12 cellular contexts compared by ENCODE assay signal in the genomic region with DNA sequence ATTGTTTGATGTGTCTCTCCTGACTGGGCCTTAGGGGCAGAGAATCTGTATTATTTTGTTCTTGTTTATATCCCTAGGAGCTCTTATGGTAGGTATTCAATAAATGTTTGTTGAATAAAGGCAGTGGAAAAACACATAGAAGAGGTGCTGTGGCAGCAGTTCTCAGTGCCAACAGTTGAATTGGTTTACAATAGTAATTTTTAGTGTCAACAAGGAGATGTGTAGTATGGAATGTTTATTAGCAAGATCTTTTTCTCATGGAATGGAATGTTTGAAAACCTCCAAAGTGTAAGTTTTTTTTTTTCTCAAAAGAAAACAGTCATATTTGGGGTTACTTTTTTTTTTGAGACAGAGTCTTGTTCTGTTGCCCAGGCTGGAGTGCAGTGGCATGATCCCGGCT. TPM values are rescaled to one million over a fixed set of nuclear protein-coding genes. Genes with fewer than 3 reads are reported as not detected.
A peak's percentile ranks its signal among the peaks of the same experiment; 100 is the strongest.
DNase-seq lines count a peak whose midpoint lies in the region; ATAC-seq, FAIRE-seq and TF ChIP-seq lines count a peak whose summit lies in the region.
"Had no signal": no experiment of that assay in that cellular context is flagged by ENCODE, and none has a peak within 500 bp of the region (broad histone marks: within the 10 kb centered on the region; RNA-seq: fewer than 3 reads in every experiment).

No MANE protein-coding gene starts in this region.

- H3K79me2 ChIP-seq in astrocyte (ENCODE audit: insufficient read depth, low read length): peaks cover 92% of the 10 kb centered on the region

- no peak overlapping the region for H3K14ac ChIP-seq in mesenchymal stem cell (ENCODE audit: low read length in 2 of 2)

- H3K4me2 ChIP-seq in astrocyte (ENCODE audit: low read length): no peak overlapping the region
- H3K4me2 ChIP-seq in mesenchymal stem cell (ENCODE audit: low read length, poor library complexity, severe bottlenecking): no peak overlapping the region

- no peaks in the 10 kb centered on the region for H3K9me3 Mint-ChIP-seq in astrocyte (ENCODE audit: unreplicated experiment)

- H3K9me3 ChIP-seq in right cardiac atrium (ENCODE audit: control insufficient read depth, low read length) (no peaks in the 10 kb centered on the region), astrocyte (ENCODE audit: insufficient read depth, low read depth, low read length) (no peaks in the 10 kb centered on the region), mesenchymal stem cell (ENCODE audit: control insufficient read depth, low read length) (no peaks in the 10 kb centered on the region)
- H3K9me3 ChIP-seq: right lobe of liver, vagina had no signal

- ATAC-seq in right cardiac atrium (no peak), HG03175 (IDR thresholded peaks at IDR 0.05; ENCODE audit: unreplicated experiment) (no peak)

- TF ChIP-seq CTCF in astrocyte (IDR thresholded peaks at IDR 0.05; ENCODE audit: insufficient read depth, low read depth, low read length): no peak

- H3K36me3 Mint-ChIP-seq in astrocyte (ENCODE audit: low read depth, unreplicated experiment): peaks cover under 1% of the 10 kb centered on the region

- H3K27me3 ChIP-seq in right cardiac atrium (ENCODE audit: control insufficient read depth, insufficient read depth) (no peaks in the 10 kb centered on the region), astrocyte (ENCODE audit: insufficient read depth, low read length) (no peaks in the 10 kb centered on the region), mesenchymal stem cell (ENCODE audit: control insufficient read depth in 1 of 2, insufficient read depth in 1 of 2, low read length in 2 of 2) (no peaks in the 10 kb centered on the region)
- H3K27me3 ChIP-seq: right lobe of liver, vagina had no signal

- no peak for DNase-seq in right cardiac atrium
- no peak for DNase-seq in cardiac septum (ENCODE audit: low spot score)
- DNase-seq in astrocyte (ENCODE audit: low read depth): peak; percentile 9
- peak; percentile 28 for DNase-seq in mesenchymal stem cell
- DNase-seq in DMS53 (lab: John Stamatoyannopoulos, UW): no peak
- no peak for DNase-seq in NCI-H146 treated with DMSO at 0.1 percent for 48 hours (lab: John Stamatoyannopoulos, UW; ENCODE audit: unreplicated experiment)
- no peak for DNase-seq in 8988T
- DNase-seq: NCI-H1930, right lobe of liver had no signal

- no peak overlapping the region for H2AFZ ChIP-seq in astrocyte (ENCODE audit: low read depth, low read length)
- no peak overlapping the region for H2AFZ ChIP-seq in mesenchymal stem cell (ENCODE audit: low read depth, low read length)

- no peak overlapping the region for H3K27ac ChIP-seq in right cardiac atrium (ENCODE audit: low read length)
- H3K27ac ChIP-seq in astrocyte (ENCODE audit: low read depth, low read length): no peak overlapping the region
- H3K27ac ChIP-seq in mesenchymal stem cell (ENCODE audit: low read length, poor library complexity, severe bottlenecking): no peak overlapping the region
- H3K27ac ChIP-seq: epithelial cell of prostate, right lobe of liver, vagina had no signal

- H3K27me3 Mint-ChIP-seq in astrocyte (ENCODE audit: low read depth, unreplicated experiment): no peaks in the 10 kb centered on the region

- WGBS in right cardiac atrium: 85% methylated on average over 1 of the region's 1 CpG
- WGBS in mesenchymal stem cell: 96% methylated on average over 1 of the region's 1 CpG

- H3K4me1 ChIP-seq in right cardiac atrium (ENCODE audit: control insufficient read depth, insufficient read depth, low read length): peaks cover 3% of the 10 kb centered on the region
- no peaks in the 10 kb centered on the region for H3K4me1 ChIP-seq in astrocyte (ENCODE audit: insufficient read depth, low read length)
- peaks cover 2% of the 10 kb centered on the region for H3K4me1 ChIP-seq in mesenchymal stem cell (ENCODE audit: control insufficient read depth, insufficient read depth, low read depth, low read length)

- H3K9ac ChIP-seq in astrocyte (ENCODE audit: low read length) (no peak overlapping the region), mesenchymal stem cell (ENCODE audit: low read length) (peak overlapping the region; percentile 85)

- H2BK15ac ChIP-seq in mesenchymal stem cell (ENCODE audit: low read depth, poor library complexity, severe bottlenecking): no peak overlapping the region

- FAIRE-seq in astrocyte (lab: Jason Lieb, UNC): no peak

- no peak overlapping the region for H2BK12ac ChIP-seq in mesenchymal stem cell (ENCODE audit: low read length in 2 of 2)

- H3K36me3 ChIP-seq in astrocyte (ENCODE audit: insufficient read depth, low read length) (peaks cover 3% of the 10 kb centered on the region), mesenchymal stem cell (ENCODE audit: control insufficient read depth in 1 of 2, insufficient read depth in 2 of 2, low read depth in 1 of 2, low read length in 2 of 2) (peaks cover 7 to 10% of the 10 kb centered on the region in 2 experiments)
- H3K36me3 ChIP-seq: right lobe of liver, vagina had no signal

- no peak overlapping the region for H3K18ac ChIP-seq in mesenchymal stem cell (ENCODE audit: low read depth in 1 of 2, low read length in 2 of 2)

- H3K4me3 Mint-ChIP-seq in astrocyte (ENCODE audit: unreplicated experiment): no peak overlapping the region

- H2AK5ac ChIP-seq in mesenchymal stem cell (ENCODE audit: low read length, severe bottlenecking): no peak overlapping the region

- intact Hi-C loops in right cardiac atrium (cut with DNase I) (no loop called here), cardiac septum (cut with DNase I) (no loop called here)

- H3K79me1 ChIP-seq in mesenchymal stem cell (replicated peaks; ENCODE audit: low read length, poor library complexity, severe bottlenecking): peaks cover 12% of the 10 kb centered on the region

- no peak overlapping the region for H3K23ac ChIP-seq in mesenchymal stem cell (ENCODE audit: low read length in 2 of 2)

- H3K4me1 Mint-ChIP-seq in astrocyte (ENCODE audit: low read depth, unreplicated experiment): peaks cover 29% of the 10 kb centered on the region

- no peak overlapping the region for H4K91ac ChIP-seq in mesenchymal stem cell (ENCODE audit: low read length)

- H4K20me1 ChIP-seq in astrocyte (ENCODE audit: insufficient read depth, low read length): peaks cover 72% of the 10 kb centered on the region

- no peak overlapping the region for H3K27ac Mint-ChIP-seq in astrocyte (ENCODE audit: unreplicated experiment)

- no peak overlapping the region for H3K4ac ChIP-seq in mesenchymal stem cell (ENCODE audit: low read depth in 1 of 2, low read length in 2 of 2)

- H2BK120ac ChIP-seq in mesenchymal stem cell (ENCODE audit: low read depth, low read length): no peak overlapping the region

- no peak overlapping the region for H2BK5ac ChIP-seq in mesenchymal stem cell (ENCODE audit: low read depth, low read length, poor library complexity, severe bottlenecking)

- H3K4me3 ChIP-seq in right cardiac atrium (ENCODE audit: low read length): peak overlapping the region; percentile 38
- H3K4me3 ChIP-seq in astrocyte (ENCODE audit: insufficient read depth, low read depth, low read length): no peak overlapping the region
- H3K4me3 ChIP-seq in mesenchymal stem cell (ENCODE audit: insufficient read depth in 1 of 2, low read depth in 1 of 2, low read length in 2 of 2): peak overlapping the region in 1 of 2 experiments; percentile 69
- H3K4me3 ChIP-seq: right lobe of liver, vagina had no signal

- H4K8ac ChIP-seq in mesenchymal stem cell (ENCODE audit: low read length): no peak overlapping the region

RNA-seq across cellular contexts. Expression of gene ASXL1, which starts 28.0 kb away (rescaled TPM):
- 10 to 100 TPM; 34.1 to 51.3 (median 39.8) TPM for total RNA-seq in right cardiac atrium
- 19.1 TPM for polyA plus RNA-seq in right cardiac atrium
- total RNA-seq in cardiac septum: 36.3 TPM
- total RNA-seq in astrocyte: 61.1 and 62.4 TPM in 2 replicates
- polyA plus RNA-seq in mesenchymal stem cell (2013, experiment 1 of 2): 35.5 TPM
- polyA plus RNA-seq in mesenchymal stem cell (2013, experiment 2 of 2): 32.6 TPM

Comparison
In these comparisons a context has a peak if more than half of its experiments do, and no peak if none do; other contexts are left out.
1. DNase-seq: peak in astrocyte (single experiment) and mesenchymal stem cell (single experiment); none in right cardiac atrium (0 of 3), cardiac septum (single experiment), DMS53 (single experiment), NCI-H146 treated with DMSO at 0.1 percent for 48 hours (single experiment) and 8988T (single experiment).